Comparison of ENCODE assay signal across 9 cellular contexts in genomic region chr6:137219664-137220252, GRCh38. TPM values are rescaled to one million over a fixed set of nuclear protein-coding genes. Genes with fewer than 3 reads are reported as not detected.
DNase-seq lines count a peak whose midpoint lies in the region; ATAC-seq and TF ChIP-seq lines count a peak whose summit lies in the region.
"Had no signal": no experiment of that assay in that cellular context is flagged by ENCODE, and none has a peak within 500 bp of the region (broad histone marks: within the 10 kb centered on the region; RNA-seq: fewer than 3 reads in every experiment).

No MANE protein-coding gene starts in this region.

- no peaks in the 10 kb centered on the region for H3K27me3 ChIP-seq in adrenal gland
- no peaks in the 10 kb centered on the region for H3K27me3 ChIP-seq in lung (ENCODE audit: control insufficient read depth, insufficient read depth)

- H3K4me3 ChIP-seq in adrenal gland = peak overlapping the region in 2 of 4 donors; percentile 77 to 98
- no peak overlapping the region for H3K4me3 ChIP-seq in lung

- H3K27ac ChIP-seq in adrenal gland = peak overlapping the region in 4 of 5 donors; percentile 97 to 100 (median 99)
- H3K27ac ChIP-seq in lung (ENCODE audit: low read depth in 1 of 2, low read length in 1 of 2) = peak overlapping the region; percentile 88 to 99

- H3K9me3 ChIP-seq in adrenal gland (replicated peaks in 1 of 3) (no peaks in the 10 kb centered on the region), lung (ENCODE audit: control insufficient read depth in 2 of 2, insufficient read depth in 1 of 2, low read length in 1 of 2) (no peaks in the 10 kb centered on the region)

- ATAC-seq in HG02852 (IDR thresholded peaks at IDR 0.05; ENCODE audit: unreplicated experiment) (peak; percentile 15), lung (ENCODE audit: insufficient read depth, low FRiP score) (no peak), HG03521 (IDR thresholded peaks at IDR 0.05; ENCODE audit: unreplicated experiment) (no peak)

- 67 to 69% (median 68%) methylated on average over 6 of the region's 6 CpGs for WGBS in adrenal gland, 4 donors
- WGBS in lung, 2 donors = 54 to 60% methylated on average over 6 of the region's 6 CpGs

- DNase-seq in DMS53 treated with DMSO at 0.1 percent for 48 hours (lab: John Stamatoyannopoulos, UW; ENCODE audit: unreplicated experiment) (peak; percentile 38), adrenal gland (no peak), lung (ENCODE audit: low spot score) (no peak), NCI-H1417 treated with DMSO at 0.1 percent for 48 hours (lab: John Stamatoyannopoulos, UW) (no peak), RPMI8226 (no peak), SK-N-DZ (ENCODE audit: low spot score) (no peak)

- H3K36me3 ChIP-seq in adrenal gland (replicated peaks in 1 of 2) (no peaks in the 10 kb centered on the region), lung (ENCODE audit: control insufficient read depth in 2 of 2, insufficient read depth in 2 of 2, low read length in 2 of 2) (no peaks in the 10 kb centered on the region)

- TF ChIP-seq CTCF in adrenal gland (IDR thresholded peaks at IDR 0.05) (no peak), lung (IDR thresholded peaks at IDR 0.05; ENCODE audit: control extremely low read depth, extremely low read depth) (no peak)

- no peak for TF ChIP-seq POLR2A in adrenal gland (IDR thresholded peaks at IDR 0.05)

- H3K4me1 ChIP-seq in adrenal gland (replicated peaks in 1 of 2) (peaks cover 8 to 68% of the 10 kb centered on the region in 2 donors), lung (ENCODE audit: control insufficient read depth in 2 of 2, insufficient read depth in 2 of 2, low read length in 2 of 2) (peaks cover 3 to 21% of the 10 kb centered on the region in 2 donors)

- intact Hi-C loops in adrenal gland (cut with DNase I) = no loop called here

RNA-seq across cellular contexts. Expression of gene IFNGR1, which starts 0.6 kb away (rescaled TPM):
- total RNA-seq in adrenal gland (100 to 1,000 TPM in 1 of 8 donors, 10 to 100 TPM in 7; 55.5 to 104 (median 73.3) TPM), lung (100 to 1,000 TPM; 134 to 165 TPM)
- polyA plus RNA-seq in adrenal gland (100 to 1,000 TPM in 1 of 3 donors, 10 to 100 TPM in 2; 61.5 to 110 (median 65.0) TPM), lung (100 to 1,000 TPM; 108 to 327 TPM)
- 31.9 TPM in 2 replicates for polyA plus RNA-seq in SK-N-DZ (2014; cell fraction: cytosol; rRNA removed)
- 26.0 and 33.4 TPM in 2 replicates for polyA plus RNA-seq in SK-N-DZ (2014; cell fraction: nucleus; rRNA removed)

RNA-seq across cellular contexts. Expression of gene IL22RA2, which starts 46.3 kb away (rescaled TPM):
- total RNA-seq in adrenal gland = not detected
- polyA plus RNA-seq in adrenal gland = not detected
- total RNA-seq in lung = under 1 TPM in 1 of 2 donors, not detected in 1; 0.20 TPM
- polyA plus RNA-seq in lung = under 1 TPM in 1 of 2 donors, not detected in 1; 0.02 TPM
- polyA plus RNA-seq in SK-N-DZ (2014; cell fraction: cytosol; rRNA removed) = not detected in 2 replicates
- polyA plus RNA-seq in SK-N-DZ (2014; cell fraction: nucleus; rRNA removed) = not detected in 2 replicates
- total RNA-seq: M059J had no signal
